10 cellular contexts compared by ENCODE assay signal in the genomic region with DNA sequence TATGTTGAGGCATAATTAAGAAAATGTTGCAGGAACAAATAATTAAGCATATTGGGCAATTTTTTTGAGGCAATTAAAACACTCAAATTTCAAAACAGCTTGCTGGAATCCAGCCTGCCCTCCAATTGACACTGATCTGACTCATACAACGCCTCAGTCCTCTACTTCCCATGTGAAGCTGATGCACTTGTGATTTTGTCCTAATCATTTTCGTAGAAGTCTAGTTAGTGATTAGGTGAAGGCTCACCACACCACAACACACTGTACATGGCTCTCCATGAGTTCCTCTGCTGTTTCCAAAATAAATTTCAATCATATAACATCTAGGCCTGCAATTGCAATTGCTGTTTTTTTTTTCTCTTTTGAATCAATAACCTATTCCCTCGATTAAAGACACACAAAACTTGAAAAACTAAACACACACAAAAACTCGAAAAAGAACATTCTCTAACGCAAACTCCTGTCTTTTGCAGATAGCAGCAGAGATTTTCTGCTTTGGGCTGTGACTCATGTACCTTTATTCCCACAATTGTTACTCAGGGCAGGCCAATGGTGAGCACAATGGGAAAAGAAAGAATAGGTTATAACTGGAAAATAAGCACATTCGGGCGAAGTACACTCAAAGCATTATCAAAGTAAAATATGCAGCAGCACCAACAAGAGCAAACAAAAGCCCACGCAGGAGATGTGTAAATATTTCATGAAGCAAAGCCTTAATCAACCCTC. TPM values are rescaled to one million over a fixed set of nuclear protein-coding genes. Genes with fewer than 3 reads are reported as not detected.
DNase-seq lines count a peak whose midpoint lies in the region; ATAC-seq and TF ChIP-seq lines count a peak whose summit lies in the region.
"Had no signal": no experiment of that assay in that cellular context is flagged by ENCODE, and none has a peak within 500 bp of the region (broad histone marks: within the 10 kb centered on the region; RNA-seq: fewer than 3 reads in every experiment).

No MANE protein-coding gene starts in this region.

- no peaks in the 10 kb centered on the region for H3K27me3 Mint-ChIP-seq in activated naive CD4-positive, alpha-beta T cell treated with anti-CD3 and anti-CD28 coated beads for 36 hours (ENCODE audit: low read depth)
- H3K27me3 Mint-ChIP-seq in immature natural killer cell (ENCODE audit: low read depth in 3 of 3), result peaks cover 0 to 2% (median 2%) of the 10 kb centered on the region in 3 donors

- no peaks in the 10 kb centered on the region for H3K9me3 ChIP-seq in tibial artery

- CTCF ChIA-PET in activated naive CD4-positive, alpha-beta T cell treated with anti-CD3 and anti-CD28 coated beads for 36 hours (lab: Charles Lee), result interaction anchor here (0.8 to 2.5 kb wide), 6 partner anchors 9 to 133 kb away, joined by 3 to 5 read pairs (median 3); no protein-coding TSS in a partner anchor

- H3K4me1 ChIP-seq in tibial artery, result peaks cover 0 to 11% (median 6%) of the 10 kb centered on the region in 4 donors

- peaks cover 7% of the 10 kb centered on the region for H3K36me3 Mint-ChIP-seq in activated naive CD4-positive, alpha-beta T cell treated with anti-CD3 and anti-CD28 coated beads for 36 hours (ENCODE audit: low read depth)
- H3K36me3 Mint-ChIP-seq in activated naive CD4-positive, alpha-beta T cell treated with anti-CD3 and anti-CD28 coated beads, Interleukin-2, amount 50 U/mL, for 72 hours, result peaks cover 10 to 28% of the 10 kb centered on the region in 2 donors
- H3K36me3 Mint-ChIP-seq in immature natural killer cell, result no peaks in the 10 kb centered on the region

- H3K4me1 Mint-ChIP-seq in activated naive CD4-positive, alpha-beta T cell treated with anti-CD3 and anti-CD28 coated beads for 36 hours (ENCODE audit: low read depth), result peaks cover 71% of the 10 kb centered on the region
- peaks cover 53 to 62% of the 10 kb centered on the region in 2 donors for H3K4me1 Mint-ChIP-seq in immature natural killer cell

- peaks cover 0 to 15% of the 10 kb centered on the region in 2 donors for H3K27me3 ChIP-seq in tibial artery
- peaks cover 17% of the 10 kb centered on the region for H3K27me3 ChIP-seq in H7 (ENCODE audit: control insufficient read depth, insufficient read depth, low read length)

- H3K36me3 ChIP-seq in tibial artery, result no peaks in the 10 kb centered on the region
- no peaks in the 10 kb centered on the region for H3K36me3 ChIP-seq in H7 (replicated peaks; ENCODE audit: control insufficient read depth, insufficient read depth, low read length)

- peak; percentile 59 to 66 for ATAC-seq in activated naive CD4-positive, alpha-beta T cell treated with anti-CD3 and anti-CD28 coated beads, Interleukin-2, amount 50 U/mL, for 72 hours

- H3K9me3 Mint-ChIP-seq in activated naive CD4-positive, alpha-beta T cell treated with anti-CD3 and anti-CD28 coated beads for 36 hours, result no peaks in the 10 kb centered on the region
- H3K9me3 Mint-ChIP-seq in activated naive CD4-positive, alpha-beta T cell treated with anti-CD3 and anti-CD28 coated beads, Interleukin-2, amount 50 U/mL, for 72 hours, result no peaks in the 10 kb centered on the region
- H3K9me3 Mint-ChIP-seq in immature natural killer cell, result no peaks in the 10 kb centered on the region

- H3K4me3 ChIP-seq in tibial artery (peak overlapping the region; percentile 49 to 61), H7 (ENCODE audit: insufficient read depth, low read depth, low read length) (no peak overlapping the region)

- peak overlapping the region; percentile 78 for H3K27ac Mint-ChIP-seq in activated naive CD4-positive, alpha-beta T cell treated with anti-CD3 and anti-CD28 coated beads for 36 hours
- peak overlapping the region; percentile 76 to 95 for H3K27ac Mint-ChIP-seq in activated naive CD4-positive, alpha-beta T cell treated with anti-CD3 and anti-CD28 coated beads, Interleukin-2, amount 50 U/mL, for 72 hours
- H3K27ac Mint-ChIP-seq in immature natural killer cell, result peak overlapping the region; percentile 79 to 97 (median 94)

- no peak for TF ChIP-seq CTCF in tibial artery (IDR thresholded peaks at IDR 0.05)

- DNase-seq in activated naive CD4-positive, alpha-beta T cell treated with anti-CD3 and anti-CD28 coated beads for 36 hours, result peak; percentile 57
- no peak for DNase-seq in activated naive CD4-positive, alpha-beta T cell treated with anti-CD3 and anti-CD28 coated beads, Interleukin-2, amount 50 U/mL, for 16 hours
- no peak for DNase-seq in activated naive CD4-positive, alpha-beta T cell treated with anti-CD3 and anti-CD28 coated beads, Interleukin-2, amount 50 U/mL, for 72 hours (ENCODE audit: low spot score in 2 of 2)
- DNase-seq in immature natural killer cell, result no peak
- no peak for DNase-seq in tibial artery
- DNase-seq in NCI-H526 treated with DMSO at 0.1 percent for 48 hours (lab: John Stamatoyannopoulos, UW), result no peak
- DNase-seq in HK-2 (ENCODE audit: unreplicated experiment), result no peak
- DNase-seq in H7, result no peak
- DNase-seq: activated effector memory CD4-positive, alpha-beta T cell treated with anti-CD3 and anti-CD28 coated beads, Interleukin-2, amount 50 U/mL, for 16 hours; DMS53 had no signal

- peak overlapping the region; percentile 90 for H3K4me3 Mint-ChIP-seq in activated naive CD4-positive, alpha-beta T cell treated with anti-CD3 and anti-CD28 coated beads for 36 hours
- peak overlapping the region; percentile 92 to 98 (median 94) for H3K4me3 Mint-ChIP-seq in immature natural killer cell

- H3K27ac ChIP-seq in tibial artery, result no peak overlapping the region

- intact Hi-C loops in activated naive CD4-positive, alpha-beta T cell treated with anti-CD3 and anti-CD28 coated beads for 36 hours (cut with micrococcal nuclease), result loop anchor here (2.0 to 10.0 kb wide), 2 partner anchors 31 to 781 kb away; partner anchors contain the start of gene PYURF
- intact Hi-C loops in tibial artery (cut with DNase I; ENCODE audit: low total_unique reads), result no loop called here

RNA-seq across cellular contexts. Expression of gene GPRIN3, which starts 1.7 kb away (rescaled TPM):
- 1 to 10 TPM; 8.6 to 8.8 TPM for total RNA-seq in activated naive CD4-positive, alpha-beta T cell treated with anti-CD3 and anti-CD28 coated beads for 36 hours
- total RNA-seq in activated naive CD4-positive, alpha-beta T cell treated with anti-CD3 and anti-CD28 coated beads, Interleukin-2, amount 50 U/mL, for 72 hours, result 10 to 100 TPM; 12.4 to 26.1 TPM
- 10 to 100 TPM in 1 of 3 donors, 1 to 10 TPM in 2; 5.5 to 15.9 (median 7.3) TPM for polyA plus RNA-seq in immature natural killer cell
- total RNA-seq in H7 (2014; rRNA removed; shearing (Covaris generic)), result 0.42 and 0.44 TPM in 2 replicates
